1 cellular context compared by ENCODE assay signal in the genomic region with DNA sequence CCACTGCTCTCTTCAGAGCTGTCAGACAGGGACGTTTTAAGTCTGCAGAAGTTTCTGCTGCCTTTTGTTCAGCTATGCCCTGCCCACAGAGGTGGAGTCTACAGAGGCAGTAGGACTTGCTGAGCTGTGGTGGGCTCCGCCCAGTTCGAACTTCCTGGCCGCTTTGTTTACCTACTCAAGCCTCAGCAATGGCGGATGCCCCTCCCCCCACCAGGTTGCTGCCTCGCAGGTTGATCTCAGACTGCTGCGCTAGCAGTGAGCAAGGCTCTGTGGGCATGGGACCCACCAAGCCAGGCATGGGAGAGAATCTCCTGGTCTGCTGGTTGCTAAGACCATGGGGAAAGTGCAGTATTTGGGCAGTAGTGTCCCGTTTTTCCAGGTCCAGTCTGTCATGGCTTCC.
A peak's percentile ranks its signal among the peaks of the same experiment; 100 is the strongest.
TF ChIP-seq lines count a peak whose summit lies in the region.

No MANE protein-coding gene starts in this region.

TF ChIP-seq in K562, 482 proteins besides CTCF, POLR2A, EP300 and RAD21:
- peak in 1 of 2 experiments; percentile 75; a peak in 3 of 4 replicates for TF ChIP-seq FOXA3 (CRISPR knock-in tag; conservative IDR thresholded peaks at IDR 0.05 in 1 of 2, IDR thresholded peaks at IDR 0.05 in 1 of 2)
- peak; percentile 76; the same call in 1 of the 2 replicates for TF ChIP-seq EHMT2 (IDR thresholded peaks at IDR 0.05)
- TF ChIP-seq FOXK2 (conservative IDR thresholded peaks at IDR 0.05 in 1 of 2, IDR thresholded peaks at IDR 0.05 in 1 of 2; ENCODE audit: low read depth in 2 of 2) = peak; percentile 84 to 91
- TF ChIP-seq YY1 (IDR thresholded peaks at IDR 0.05; ENCODE audit: borderline replicate concordance in 1 of 3, control insufficient read depth in 1 of 3, extremely low read depth in 1 of 3, insufficient read depth in 3 of 3, insufficient read length in 1 of 3, insufficient replicate concordance in 2 of 3, low read depth in 1 of 3, low read length in 2 of 3) = peak in 2 of 3 experiments; percentile 52 to 79
